21 cellular contexts compared by ENCODE assay signal in genomic region chr9:132905726-132906125, GRCh38. TPM values are rescaled to one million over a fixed set of nuclear protein-coding genes. Genes with fewer than 3 reads are reported as not detected.
"Had no signal": no experiment of that assay in that cellular context is flagged by ENCODE, and none has a peak within 500 bp of the region (broad histone marks: within the 10 kb centered on the region; RNA-seq: fewer than 3 reads in every experiment).

No MANE protein-coding gene starts in this region.

- H3K27me3 ChIP-seq: dorsolateral prefrontal cortex, esophagus squamous epithelium, gastrocnemius medialis, heart right ventricle, left lung had no signal

- DNase-seq: dermis blood vessel endothelial cell; dorsolateral prefrontal cortex; effector CD4-positive, alpha-beta T cell; effector memory CD4-positive, alpha-beta T cell; erythroblast; esophagus squamous epithelium; foreskin fibroblast; foreskin melanocyte; gastrocnemius medialis; glutamatergic neuron; head of caudate nucleus; heart right ventricle; hippocampal formation; left cardiac atrium; left lung; left ventricle myocardium superior; lower lobe of right lung; mesenchymal stem cell had no signal

- H3K4me1 Mint-ChIP-seq: mesothelial cell of epicardium had no signal

- H3K27ac Mint-ChIP-seq: mesothelial cell of epicardium had no signal

- H3K9me3 ChIP-seq: esophagus squamous epithelium, gastrocnemius medialis, heart right ventricle, left lung, lower lobe of right lung had no signal

- H3K4me3 Mint-ChIP-seq: mesothelial cell of epicardium had no signal

- H3K4me1 ChIP-seq: esophagus squamous epithelium, gastrocnemius medialis, heart right ventricle, left lung, lower lobe of right lung had no signal

- H3K27ac ChIP-seq: coronary artery, epithelial cell of prostate, esophagus squamous epithelium, gastrocnemius medialis, heart right ventricle, left lung, lower lobe of right lung had no signal

- H3K9me3 Mint-ChIP-seq: mesothelial cell of epicardium had no signal

RNA-seq across cellular contexts. Expression of gene AK8, which starts 27.6 kb away (rescaled TPM):
- total RNA-seq: dermis blood vessel endothelial cell, gastrocnemius medialis had no signal
